Comparison of ENCODE assay signal across 33 cellular contexts in the genomic region with DNA sequence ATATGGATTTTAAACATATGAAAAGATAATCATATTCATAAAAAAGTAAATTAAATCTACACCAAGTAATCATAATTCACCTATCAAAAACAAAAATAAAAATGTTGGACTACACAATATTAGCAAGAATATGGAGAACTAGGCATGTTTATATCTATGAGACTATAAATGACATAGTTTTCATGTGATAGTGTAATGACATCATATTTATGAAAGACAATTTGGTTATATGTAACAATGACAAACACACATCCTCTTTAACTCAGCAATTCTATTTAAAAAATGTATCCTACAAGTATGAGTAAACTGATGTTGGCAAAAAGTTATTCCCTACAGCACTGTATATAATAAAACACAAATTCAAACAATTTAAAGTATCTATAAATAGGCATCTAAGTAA.
"Had no signal": no experiment of that assay in that cellular context is flagged by ENCODE, and none has a peak within 500 bp of the region (broad histone marks: within the 10 kb centered on the region; RNA-seq: fewer than 3 reads in every experiment).

No MANE protein-coding gene starts in this region.

- H3K36me3 Mint-ChIP-seq: activated CD4-positive, alpha-beta memory T cell treated with anti-CD3 and anti-CD28 coated beads for 36 hours; activated naive CD4-positive, alpha-beta T cell treated with anti-CD3 and anti-CD28 coated beads, Interleukin-2, amount 50 U/mL, for 72 hours; activated naive CD8-positive, alpha-beta T cell treated with anti-CD3 and anti-CD28 coated beads for 36 hours had no signal

- H3K27ac ChIP-seq: adrenal gland, body of pancreas, brain microvascular endothelial cell, breast epithelium, VCaP had no signal

- H3K27ac Mint-ChIP-seq: activated B cell treated with CpG ODN at 0.5 μM for 24 hours; activated CD4-positive, alpha-beta memory T cell treated with anti-CD3 and anti-CD28 coated beads for 36 hours; activated CD4-positive, alpha-beta T cell treated with anti-CD3 and anti-CD28 coated beads, Interleukin-2, amount 10 ng/mL, durations not matched to agents 24 days and 14 days; activated CD8-positive, alpha-beta T cell treated with anti-CD3 and anti-CD28 coated beads for 36 hours; activated naive CD4-positive, alpha-beta T cell treated with anti-CD3 and anti-CD28 coated beads for 36 hours; activated naive CD4-positive, alpha-beta T cell treated with anti-CD3 and anti-CD28 coated beads, Interleukin-2, amount 50 U/mL, for 72 hours; activated naive CD8-positive, alpha-beta T cell treated with anti-CD3 and anti-CD28 coated beads for 36 hours; activated T-cell treated with anti-CD3 and anti-CD28 coated beads, Interleukin-2, amount 50 U/mL, for 24 hours; activated T-helper 2 cell treated with anti-CD3 and anti-CD28 coated beads, Interferon-gamma antibody, Interleukin-2, Interleukin-4, amounts not matched to agents 10 μg/mL and 5 μg/mL and 100 μg/mL, durations not matched to agents 14 hours and 24 hours and 36 hours; T-helper 1 cell treated with Interleukin-12 subunit alpha and Interleukin-12 subunit beta and Interleukin-4 antibody, amounts not matched to agents 30 μg/mL and 1 μg/mL, for 36 hours; T-helper 2 cell treated with Interferon-gamma antibody and Interleukin-4, amounts not matched to agents 5 μg/mL and 100 μg/mL, for 36 hours had no signal

- H3K4me3 ChIP-seq: adrenal gland, body of pancreas, breast epithelium had no signal

- ATAC-seq: activated CD8-positive, alpha-beta T cell treated with anti-CD3 and anti-CD28 coated beads for 36 hours; activated naive CD4-positive, alpha-beta T cell treated with anti-CD3 and anti-CD28 coated beads, Interleukin-2, amount 50 U/mL, for 72 hours; body of pancreas had no signal

- DNase-seq: activated B cell treated with CpG ODN at 0.5 μM for 24 hours; activated CD4-positive, alpha-beta memory T cell treated with anti-CD3 and anti-CD28 coated beads for 36 hours; activated CD4-positive, alpha-beta T cell treated with anti-CD3 and anti-CD28 coated beads for 4 hours; activated CD4-positive, alpha-beta T cell treated with anti-CD3 and anti-CD28 coated beads, Interleukin-2, amount 10 ng/mL, durations not matched to agents 24 days and 14 days; activated CD4-positive, alpha-beta T cell treated with anti-CD3 and anti-CD28 coated beads, Interleukin-2, amount 50 U/mL, for 1 hour; activated CD4-positive, alpha-beta T cell treated with anti-CD3 and anti-CD28 coated beads, Interleukin-2, amount 50 U/mL, for 4 hours; activated CD4-positive, CD25-positive, alpha-beta regulatory T cell treated with anti-CD3 and anti-CD28 coated beads, Interleukin-2, amount 50 U/mL, for 72 hours; activated CD8-positive, alpha-beta memory T cell treated with anti-CD3 and anti-CD28 coated beads, Interleukin-2, amount 50 U/mL, for 4 hours; activated CD8-positive, alpha-beta T cell treated with anti-CD3 and anti-CD28 coated beads for 36 hours; activated effector memory CD4-positive, alpha-beta T cell treated with Interleukin-2 at 50 U/mL for 16 hours; activated gamma-delta T cell; activated naive CD4-positive, alpha-beta T cell treated with anti-CD3 and anti-CD28 coated beads for 36 hours; activated naive CD4-positive, alpha-beta T cell treated with anti-CD3 and anti-CD28 coated beads, Interleukin-2, amount 50 U/mL, for 16 hours; activated naive CD8-positive, alpha-beta T cell treated with anti-CD3 and anti-CD28 coated beads for 36 hours; activated T-cell treated with anti-CD3 and anti-CD28 coated beads, Interleukin-2, amount 50 U/mL, for 24 hours; activated T-cell treated with anti-CD3 and anti-CD28 coated beads, Interleukin-2, amount 50 U/mL, for 48 hours; adrenal gland; amniotic stem cell; aorta; body of pancreas; brain microvascular endothelial cell; central memory CD4-positive, alpha-beta T cell; T-helper 1 cell; T-helper 2 cell; T-helper 9 cell had no signal

- H3K4me1 ChIP-seq: adrenal gland, body of pancreas, breast epithelium had no signal

- H3K36me3 ChIP-seq: adrenal gland, brain microvascular endothelial cell, breast epithelium had no signal

- H3K4me3 Mint-ChIP-seq: activated B cell treated with CpG ODN at 0.5 μM for 24 hours; activated CD4-positive, alpha-beta memory T cell treated with anti-CD3 and anti-CD28 coated beads for 36 hours; activated CD4-positive, alpha-beta T cell treated with anti-CD3 and anti-CD28 coated beads, Interleukin-2, amount 10 ng/mL, durations not matched to agents 24 days and 14 days; activated CD8-positive, alpha-beta T cell treated with anti-CD3 and anti-CD28 coated beads for 36 hours; activated naive CD4-positive, alpha-beta T cell treated with anti-CD3 and anti-CD28 coated beads for 36 hours; activated naive CD8-positive, alpha-beta T cell treated with anti-CD3 and anti-CD28 coated beads for 36 hours; activated T-cell treated with anti-CD3 and anti-CD28 coated beads, Interleukin-2, amount 50 U/mL, for 24 hours; T-helper 1 cell treated with Interleukin-12 subunit alpha and Interleukin-12 subunit beta and Interleukin-4 antibody, amounts not matched to agents 30 μg/mL and 1 μg/mL, for 36 hours; T-helper 2 cell treated with Interferon-gamma antibody and Interleukin-4, amounts not matched to agents 5 μg/mL and 100 μg/mL, for 36 hours had no signal

- FAIRE-seq: astrocyte, TTC549 had no signal

- H3K27me3 Mint-ChIP-seq: activated B cell treated with CpG ODN at 0.5 μM for 24 hours; activated CD4-positive, alpha-beta memory T cell treated with anti-CD3 and anti-CD28 coated beads for 36 hours; activated CD4-positive, alpha-beta T cell treated with anti-CD3 and anti-CD28 coated beads, Interleukin-2, amount 10 ng/mL, durations not matched to agents 24 days and 14 days; activated CD8-positive, alpha-beta T cell treated with anti-CD3 and anti-CD28 coated beads for 36 hours; activated naive CD8-positive, alpha-beta T cell treated with anti-CD3 and anti-CD28 coated beads for 36 hours; activated T-cell treated with anti-CD3 and anti-CD28 coated beads, Interleukin-2, amount 50 U/mL, for 24 hours had no signal

- H3K9me3 ChIP-seq: adrenal gland, body of pancreas, breast epithelium had no signal

- H3K9me3 Mint-ChIP-seq: activated B cell treated with CpG ODN at 0.5 μM for 24 hours; activated CD4-positive, alpha-beta T cell treated with anti-CD3 and anti-CD28 coated beads, Interleukin-2, amount 10 ng/mL, durations not matched to agents 24 days and 14 days; activated CD8-positive, alpha-beta T cell treated with anti-CD3 and anti-CD28 coated beads for 36 hours; activated naive CD4-positive, alpha-beta T cell treated with anti-CD3 and anti-CD28 coated beads, Interleukin-2, amount 50 U/mL, for 72 hours; activated naive CD8-positive, alpha-beta T cell treated with anti-CD3 and anti-CD28 coated beads for 36 hours; activated T-cell treated with anti-CD3 and anti-CD28 coated beads, Interleukin-2, amount 50 U/mL, for 24 hours; T-helper 1 cell treated with Interleukin-12 subunit alpha and Interleukin-12 subunit beta and Interleukin-4 antibody, amounts not matched to agents 30 μg/mL and 1 μg/mL, for 36 hours had no signal

- H3K27me3 ChIP-seq: adrenal gland, body of pancreas, brain microvascular endothelial cell, breast epithelium had no signal

- H3K4me1 Mint-ChIP-seq: activated B cell treated with CpG ODN at 0.5 μM for 24 hours; activated CD4-positive, alpha-beta T cell treated with anti-CD3 and anti-CD28 coated beads, Interleukin-2, amount 10 ng/mL, durations not matched to agents 24 days and 14 days; activated naive CD8-positive, alpha-beta T cell treated with anti-CD3 and anti-CD28 coated beads for 36 hours had no signal
